Comparison of ENCODE assay signal across 13 cellular contexts in the genomic region with DNA sequence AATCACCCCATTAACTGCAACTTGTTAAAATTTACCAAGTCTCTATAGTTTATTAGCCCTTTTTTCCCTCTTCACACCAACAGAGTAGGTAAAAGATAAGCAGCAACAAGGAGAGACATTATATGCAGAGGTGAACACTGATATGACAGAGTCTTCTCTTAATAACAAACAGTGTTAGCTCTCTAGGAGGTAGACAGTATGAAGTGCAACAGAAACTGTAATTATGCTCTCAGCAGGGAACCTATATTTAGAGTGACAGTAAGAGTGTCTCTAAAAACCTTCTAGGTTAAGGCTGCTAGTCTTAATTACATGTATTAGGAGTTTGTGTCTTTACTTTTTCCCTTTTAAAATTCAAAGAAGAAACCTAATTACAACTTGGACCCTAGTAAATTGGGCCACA.
"Had no signal": no experiment of that assay in that cellular context is flagged by ENCODE, and none has a peak within 500 bp of the region (broad histone marks: within the 10 kb centered on the region; RNA-seq: fewer than 3 reads in every experiment).

No MANE protein-coding gene starts in this region.

- H3K4me1 ChIP-seq: left lung, parathyroid adenoma, testis had no signal

- H3K79me2 ChIP-seq: parathyroid adenoma had no signal

- H3K9ac ChIP-seq: parathyroid adenoma had no signal

- H3K4me3 ChIP-seq: adrenal gland, gastroesophageal sphincter, left lung, testis had no signal

- H2AFZ ChIP-seq: parathyroid adenoma had no signal

- H3K27me3 ChIP-seq: adrenal gland, gastroesophageal sphincter, left lung, testis had no signal

- H3K9me3 ChIP-seq: adrenal gland, gastroesophageal sphincter, testis had no signal

- H3K36me3 ChIP-seq: adrenal gland, gastroesophageal sphincter, left lung had no signal

- DNase-seq: activated naive CD4-positive, alpha-beta T cell treated with anti-CD3 and anti-CD28 coated beads, Interleukin-2, amount 50 U/mL, for 16 hours; adrenal gland; central memory CD4-positive, alpha-beta T cell; cortex of kidney; effector memory CD4-positive, alpha-beta T cell; left lung; stimulated activated CD4-positive, alpha-beta T cell treated with anti-CD3 and anti-CD28 coated beads, Interleukin-15, amount 100 ng/mL, for 24 hours; stimulated activated CD4-positive, alpha-beta T cell treated with anti-CD3 and anti-CD28 coated beads, Interleukin-4, amount 100 ng/mL, for 4 hours; stimulated activated naive CD8-positive, alpha-beta T cell treated with anti-CD3 and anti-CD28 coated beads, Interleukin-15, amount 100 ng/mL, for 72 hours; testis had no signal

- H3K27ac ChIP-seq: adrenal gland, gastroesophageal sphincter, left lung, parathyroid adenoma, testis had no signal

- ATAC-seq: activated CD4-positive, CD25-positive, alpha-beta regulatory T cell treated with anti-CD3 and anti-CD28 coated beads, Interleukin-2, amount 50 U/mL, for 24 hours; gastroesophageal sphincter; left lung; stimulated activated naive CD8-positive, alpha-beta T cell treated with anti-CD3 and anti-CD28 coated beads, Interleukin-15, amount 100 ng/mL, for 72 hours had no signal
